ENCODE assay signal across 24 cellular contexts in genomic region chr2:24657818-24658217, GRCh38.
DNase-seq lines count a peak whose midpoint lies in the region; ATAC-seq, FAIRE-seq and TF ChIP-seq lines count a peak whose summit lies in the region.
"Had no signal": no experiment of that assay in that cellular context is flagged by ENCODE, and none has a peak within 500 bp of the region (broad histone marks: within the 10 kb centered on the region; RNA-seq: fewer than 3 reads in every experiment).

No MANE protein-coding gene starts in this region.

- H3K9me3 ChIP-seq in IMR-90 (ENCODE audit: control insufficient read depth, insufficient read depth, low read length) (no peaks in the 10 kb centered on the region), right atrium auricular region (no peaks in the 10 kb centered on the region), skeletal muscle tissue (ENCODE audit: control insufficient read depth in 3 of 3, low read length in 3 of 3) (no peaks in the 10 kb centered on the region), SJCRH30 (replicated peaks) (no peaks in the 10 kb centered on the region)
- H3K9me3 ChIP-seq: A549, Caco-2, MG63 had no signal

- no peak overlapping the region for H3K14ac ChIP-seq in IMR-90 (replicated peaks; ENCODE audit: low read depth, low read length)

- H4K5ac ChIP-seq in IMR-90 (ENCODE audit: low read depth, low read length): no peak overlapping the region

- no peak overlapping the region for H3K56ac ChIP-seq in IMR-90 (ENCODE audit: extremely low read depth, insufficient read depth, low read length)

- H2BK15ac ChIP-seq in IMR-90 (ENCODE audit: low read depth, low read length): no peak overlapping the region

- ATAC-seq in IMR-90 (ENCODE audit: low read depth) (0 out of 2 replicates have a peak, but pooled peaks have one; percentile 21), GM18867 (IDR thresholded peaks at IDR 0.05; ENCODE audit: unreplicated experiment) (no peak)
- ATAC-seq: A549, GM12878, HepG2 had no signal

- dilution Hi-C loops in IMR-90 (cut with HindIII; ENCODE audit: low sequenced_read_pairs, unreplicated experiment): no loop called here

- no peaks in the 10 kb centered on the region for H4K20me1 ChIP-seq in IMR-90 (ENCODE audit: insufficient read depth, low read length)

- no peak overlapping the region for H2BK5ac ChIP-seq in IMR-90 (ENCODE audit: low read depth, low read length, poor library complexity, severe bottlenecking)

- no peak overlapping the region for H2AFZ ChIP-seq in IMR-90 (replicated peaks; ENCODE audit: low read length, poor library complexity)
- H2AFZ ChIP-seq: PC-9 had no signal

- H3K9me1 ChIP-seq in IMR-90 (ENCODE audit: insufficient read depth, low read length): no peaks in the 10 kb centered on the region

- H3K79me1 ChIP-seq in IMR-90 (ENCODE audit: low read depth in 1 of 2, low read length in 2 of 2): no peaks in the 10 kb centered on the region

- no peak for TF ChIP-seq POLR2A in IMR-90 (IDR thresholded peaks at IDR 0.05; ENCODE audit: low read depth, low read length)

- H3K36me3 ChIP-seq in IMR-90 (ENCODE audit: control insufficient read depth, insufficient read depth, low read length): no peaks in the 10 kb centered on the region
- no peaks in the 10 kb centered on the region for H3K36me3 ChIP-seq in right atrium auricular region
- H3K36me3 ChIP-seq in skeletal muscle tissue (ENCODE audit: control insufficient read depth in 3 of 3, insufficient read depth in 3 of 3, low read length in 3 of 3): peaks cover 0 to 4% (median 0%) of the 10 kb centered on the region in 3 donors
- H3K36me3 ChIP-seq in SJCRH30: peaks cover 12% of the 10 kb centered on the region; the same call in 1 of the 2 replicates
- H3K36me3 ChIP-seq: MG63 had no signal

- TF ChIP-seq RAD21 in IMR-90 (IDR thresholded peaks at IDR 0.05; ENCODE audit: low read length): no peak

- intact Hi-C loops in IMR-90 (cut with micrococcal nuclease): no loop called here

- no peak overlapping the region for H3K23ac ChIP-seq in IMR-90 (ENCODE audit: low read depth, low read length)

- CTCF ChIA-PET in IMR-90 (lab: Yijun Ruan, JAX): interaction anchor here (0.6 kb wide), 1 partner anchor 441 kb away, joined by 6 read pairs; no protein-coding TSS in a partner anchor

- H3K18ac ChIP-seq in IMR-90 (ENCODE audit: low read depth, low read length): no peak overlapping the region

- H2AK9ac ChIP-seq in IMR-90 (replicated peaks; ENCODE audit: low read depth, low read length, poor library complexity): no peak overlapping the region

- TF ChIP-seq CTCF in IMR-90 (conservative IDR thresholded peaks at IDR 0.05; ENCODE audit: low read depth, low read length) (no peak), right atrium auricular region (IDR thresholded peaks at IDR 0.05) (no peak)

- no TSS peak for BruUV-seq in IMR-90 (replicated peaks; lab: Mats Ljungman, UMichigan)

- no peak overlapping the region for H3K4me2 ChIP-seq in IMR-90 (ENCODE audit: low read depth, low read length)
- H3K4me2 ChIP-seq: A549, PC-9 had no signal

- no CpG with 5 or more reads among the region's 2 CpGs for WGBS in IMR-90 (ENCODE audit: extremely low coverage in 2 of 2, insufficient read length in 1 of 2), 2 experiments

- H2BK20ac ChIP-seq in IMR-90 (ENCODE audit: low read depth, low read length): no peak overlapping the region

- H4K91ac ChIP-seq in IMR-90 (ENCODE audit: insufficient read depth, low read depth, low read length): no peak overlapping the region

- no peaks in the 10 kb centered on the region for H3K4me1 ChIP-seq in IMR-90 (ENCODE audit: control insufficient read depth, insufficient read depth, low read length)
- peaks cover 0 to 38% of the 10 kb centered on the region in 2 donors for H3K4me1 ChIP-seq in right atrium auricular region
- H3K4me1 ChIP-seq in skeletal muscle tissue (ENCODE audit: control insufficient read depth in 3 of 3, insufficient read depth in 3 of 3, low read length in 3 of 3): peaks cover 5 to 21% (median 5%) of the 10 kb centered on the region in 3 donors
- no peaks in the 10 kb centered on the region for H3K4me1 ChIP-seq in SJCRH30
- H3K4me1 ChIP-seq: A549, Caco-2 had no signal

- H3K27me3 ChIP-seq in IMR-90 (ENCODE audit: control insufficient read depth, insufficient read depth, low read length): no peaks in the 10 kb centered on the region
- no peaks in the 10 kb centered on the region for H3K27me3 ChIP-seq in right atrium auricular region
- no peaks in the 10 kb centered on the region for H3K27me3 ChIP-seq in skeletal muscle tissue (ENCODE audit: control insufficient read depth in 3 of 3, insufficient read depth in 3 of 3, low read length in 3 of 3)
- H3K27me3 ChIP-seq in SJCRH30: no peaks in the 10 kb centered on the region
- H3K27me3 ChIP-seq: MG63 had no signal

- H3K9ac ChIP-seq in IMR-90 (ENCODE audit: low read depth, low read length) (no peak overlapping the region), skeletal muscle tissue (ENCODE audit: low read depth in 1 of 3, low read length in 3 of 3) (peak overlapping the region; percentile 7 to 47 (median 33))

- peak; percentile 55 for FAIRE-seq in TTC549 (lab: Jason Lieb, UNC)
- FAIRE-seq: GM12878, H54, HepG2 had no signal

- no peak overlapping the region for H3K27ac ChIP-seq in IMR-90 (ENCODE audit: insufficient read depth, low read length)
- H3K27ac ChIP-seq in right atrium auricular region: peak overlapping the region; percentile 46 to 82
- peak overlapping the region; percentile 72 for H3K27ac ChIP-seq in skeletal muscle tissue (ENCODE audit: low read depth, low read length)
- no peak overlapping the region for H3K27ac ChIP-seq in SJCRH30
- H3K27ac ChIP-seq: A549, HL-60, PC-9 had no signal

- POLR2A ChIA-PET in IMR-90 (lab: Charles Lee; ENCODE audit: unreplicated experiment): no interaction called here

- no peak overlapping the region for H2AK5ac ChIP-seq in IMR-90 (ENCODE audit: low read depth, low read length)

- no peak overlapping the region for H4K8ac ChIP-seq in IMR-90 (ENCODE audit: low read depth in 2 of 2, low read length in 2 of 2)

- DNase-seq in IMR-90: peak; percentile 16
- DNase-seq in right atrium auricular region (ENCODE audit: low spot score): no peak
- no peak for DNase-seq in SJCRH30
- DNase-seq in superior temporal gyrus (ENCODE audit: extremely low spot score): no peak
- DNase-seq: C1 segment of cervical spinal cord; Caco-2; CD4-positive, alpha-beta memory T cell; KBM-7; MG63; NCI-H1105 treated with DMSO at 0.1 percent for 48 hours; NCI-H146; NCI-H1930; NCI-H2107; NCI-H774; PC-9; SHP77 had no signal

- H2BK120ac ChIP-seq in IMR-90 (ENCODE audit: low read depth, low read length): no peak overlapping the region

- in situ Hi-C loops in IMR-90 (cut with MboI; ENCODE audit: low sequenced_read_pairs): no loop called here

- H3K4me3 ChIP-seq in IMR-90 (ENCODE audit: insufficient read depth, low read depth, low read length) (no peak overlapping the region), right atrium auricular region (no peak overlapping the region), skeletal muscle tissue (ENCODE audit: low read length in 3 of 3) (peak overlapping the region in 1 of 3 donors; percentile 1), SJCRH30 (no peak overlapping the region)
- H3K4me3 ChIP-seq: A549, GM12878, MG63, PC-9 had no signal

- H3K4ac ChIP-seq in IMR-90 (ENCODE audit: low read depth, low read length): no peak overlapping the region

TF ChIP-seq in IMR-90, 13 proteins besides CTCF, POLR2A, EP300 and RAD21:
- no peak for TF ChIP-seq MAFK (IDR thresholded peaks at IDR 0.05; ENCODE audit: low read depth, low read length)
- TF ChIP-seq RCOR1 (IDR thresholded peaks at IDR 0.05; ENCODE audit: insufficient replicate concordance, low read length): no peak
- no peak for TF ChIP-seq ELK1 (IDR thresholded peaks at IDR 0.05; ENCODE audit: borderline replicate concordance, low read depth, low read length)
- TF ChIP-seq MXI1 (IDR thresholded peaks at IDR 0.05; ENCODE audit: borderline replicate concordance, low read depth, low read length): no peak
- TF ChIP-seq MAZ (IDR thresholded peaks at IDR 0.05; ENCODE audit: borderline replicate concordance, low read depth, low read length): no peak
- no peak for TF ChIP-seq BHLHE40 (IDR thresholded peaks at IDR 0.05; ENCODE audit: low read depth, low read length)
- TF ChIP-seq CHD1 (IDR thresholded peaks at IDR 0.05; ENCODE audit: low read depth, low read length): no peak
- no peak for TF ChIP-seq RFX5 (IDR thresholded peaks at IDR 0.05; ENCODE audit: low read depth, low read length)

Comparison
In these comparisons a context has a peak if more than half of its experiments do, and no peak if none do; other contexts are left out.
1. H3K27ac ChIP-seq: peak in right atrium auricular region (2 of 2) and skeletal muscle tissue (single experiment); none in IMR-90 (single experiment) and SJCRH30 (single experiment).